ENCODE assay signal across 8 cellular contexts in genomic region chr20:33992923-33993799, GRCh38. TPM values are rescaled to one million over a fixed set of nuclear protein-coding genes. Genes with fewer than 3 reads are reported as not detected.
DNase-seq lines count a peak whose midpoint lies in the region; ATAC-seq and TF ChIP-seq lines count a peak whose summit lies in the region.

No MANE protein-coding gene starts in this region.

- no peak overlapping the region for H2BK120ac ChIP-seq in H9 (ENCODE audit: low read depth, low read length, poor library complexity, severe bottlenecking)

- no peaks in the 10 kb centered on the region for H3K79me1 ChIP-seq in H9 (ENCODE audit: insufficient read depth, low read depth, low read length, poor library complexity, severe bottlenecking)

- no peak overlapping the region for H4K8ac ChIP-seq in H9 (replicated peaks; ENCODE audit: insufficient read length, low read depth, low read length)

- H3K4me1 ChIP-seq in ES-I3 (ENCODE audit: insufficient read depth, low read length) (peaks cover 10% of the 10 kb centered on the region; the same call in 1 of the 2 replicates), H9 (ENCODE audit: insufficient read depth, low read length) (0 out of 2 replicates have a peak, but pooled peaks cover 2% of the 10 kb centered on the region)

- no peaks in the 10 kb centered on the region for H4K20me1 ChIP-seq in H9 (ENCODE audit: control insufficient read depth, insufficient read depth, insufficient read length)

- H3K9ac ChIP-seq in ES-I3 (ENCODE audit: low read depth, low read length) (peak overlapping the region; percentile 95), H9 (ENCODE audit: extremely low read depth, insufficient read length, low read length) (peak overlapping the region; percentile 88)

- ATAC-seq in natural killer cell treated with Interleukin-12 subunit alpha and Interleukin-12 subunit beta and Interleukin-15 and Interleukin-18, amount 100 ng/mL, for 72 hours, result peak; percentile 93 to 94

- peaks cover 2 to 12% (median 11%) of the 10 kb centered on the region in 3 experiments; a peak in 6 of 7 replicates for H3K36me3 Mint-ChIP-seq in H9 (ENCODE audit: insufficient read depth in 1 of 3, low read depth in 3 of 3)
- no peaks in the 10 kb centered on the region for H3K36me3 Mint-ChIP-seq in natural killer cell treated with Interleukin-12 subunit alpha and Interleukin-12 subunit beta and Interleukin-15 and Interleukin-18, amount 100 ng/mL, for 72 hours

- DNase-seq in H9 (peak; percentile 99), M059J (ENCODE audit: low read depth) (peak; percentile 99), fibroblast of pulmonary artery (ENCODE audit: low read depth) (peak; percentile 99)
- DNase-seq in activated effector memory CD4-positive, alpha-beta T cell treated with anti-CD3 and anti-CD28 coated beads, Interleukin-2, amount 50 U/mL, for 16 hours, result peak; percentile 100
- peak; percentile 99 for DNase-seq in natural killer cell treated with Interleukin-12 subunit alpha and Interleukin-12 subunit beta and Interleukin-15 and Interleukin-18, amount 100 ng/mL, for 72 hours (ENCODE audit: low spot score)
- peak; percentile 99 for DNase-seq in stimulated activated naive CD4-positive, alpha-beta T cell treated with Interleukin-2 at 50 U/mL for 16 hours (lab: John Stamatoyannopoulos, UW)

- no peaks in the 10 kb centered on the region for H3K27me3 Mint-ChIP-seq in H9 (ENCODE audit: low read depth)
- no peaks in the 10 kb centered on the region for H3K27me3 Mint-ChIP-seq in natural killer cell treated with Interleukin-12 subunit alpha and Interleukin-12 subunit beta and Interleukin-15 and Interleukin-18, amount 100 ng/mL, for 72 hours

- no peak overlapping the region for H4K91ac ChIP-seq in H9 (ENCODE audit: insufficient read length, low read depth, low read length)

- H3K27me3 ChIP-seq in H9 (ENCODE audit: insufficient read depth, low read length), result no peaks in the 10 kb centered on the region

- H3K4me1 Mint-ChIP-seq in H9, result peaks cover 36 to 38% of the 10 kb centered on the region in 2 experiments
- H3K4me1 Mint-ChIP-seq in natural killer cell treated with Interleukin-12 subunit alpha and Interleukin-12 subunit beta and Interleukin-15 and Interleukin-18, amount 100 ng/mL, for 72 hours (ENCODE audit: low read depth in 2 of 2), result peaks cover 46 to 48% of the 10 kb centered on the region in 2 donors

- peak overlapping the region; percentile 24 for H3K27ac ChIP-seq in H9 (ENCODE audit: insufficient read length, low read depth, low read length)

- no peak overlapping the region for H2BK5ac ChIP-seq in H9 (ENCODE audit: insufficient read length, low read length)

- no peak overlapping the region for H2BK15ac ChIP-seq in H9 (ENCODE audit: low read depth, low read length)

- peak overlapping the region; percentile 93 to 100 (median 97); a peak in 6 of 7 replicates for H3K27ac Mint-ChIP-seq in H9
- peak overlapping the region; percentile 92 to 96 for H3K27ac Mint-ChIP-seq in natural killer cell treated with Interleukin-12 subunit alpha and Interleukin-12 subunit beta and Interleukin-15 and Interleukin-18, amount 100 ng/mL, for 72 hours

- WGBS in H9 (ENCODE audit: extremely low coverage, insufficient read length, low lambda C conversion rate), result no CpG with 5 or more reads among the region's 49 CpGs

- no peak overlapping the region for H2BK12ac ChIP-seq in H9 (ENCODE audit: insufficient read length, low read depth, low read length)

- no peaks in the 10 kb centered on the region for H3K36me3 ChIP-seq in ES-I3 (ENCODE audit: insufficient read depth, low read length)

- TF ChIP-seq CTCF in H9 (conservative IDR thresholded peaks at IDR 0.05) (no peak), fibroblast of pulmonary artery (IDR thresholded peaks at IDR 0.05; ENCODE audit: low read length, missing control alignments) (no peak)

- H3K9me3 Mint-ChIP-seq in H9, result no peaks in the 10 kb centered on the region; a peak in 1 of 5 replicates
- H3K9me3 Mint-ChIP-seq in natural killer cell treated with Interleukin-12 subunit alpha and Interleukin-12 subunit beta and Interleukin-15 and Interleukin-18, amount 100 ng/mL, for 72 hours, result no peaks in the 10 kb centered on the region

- H3K56ac ChIP-seq in H9 (ENCODE audit: insufficient read length, low read depth, low read length), result no peak overlapping the region

- no peak overlapping the region for H2AFZ ChIP-seq in H9 (ENCODE audit: low read length)

- TF ChIP-seq POLR2A in Raji (IDR thresholded peaks at IDR 0.05; ENCODE audit: insufficient read depth, low read depth, low read length), result peak; percentile 97

- no peak overlapping the region for H3K23ac ChIP-seq in H9 (ENCODE audit: insufficient read length, low read depth, low read length)

- H3K4ac ChIP-seq in H9 (ENCODE audit: low read depth, low read length), result no peak overlapping the region; the same call in 1 of the 2 replicates

- no peak overlapping the region for H3T11ph ChIP-seq in H9 (ENCODE audit: low read length)

- H2BK20ac ChIP-seq in H9 (ENCODE audit: low read depth, low read length, poor library complexity, severe bottlenecking), result no peak overlapping the region

- peaks cover 30% of the 10 kb centered on the region; the same call in 1 of the 2 replicates for H3K79me2 ChIP-seq in H9 (ENCODE audit: insufficient read depth, low read length)

- H4K5ac ChIP-seq in H9 (ENCODE audit: insufficient read length, low read depth, low read length), result no peak overlapping the region

- H3K18ac ChIP-seq in H9 (ENCODE audit: insufficient read length, low read depth, low read length), result peak overlapping the region; percentile 97

- H3K9me3 ChIP-seq in ES-I3 (ENCODE audit: control insufficient read depth, insufficient read depth, low read length) (no peaks in the 10 kb centered on the region), H9 (ENCODE audit: control insufficient read depth, low read depth, low read length) (no peaks in the 10 kb centered on the region)

- H3K14ac ChIP-seq in H9 (ENCODE audit: insufficient read depth, low read length), result peak overlapping the region; percentile 94; the same call in 1 of the 2 replicates

- H3K4me3 Mint-ChIP-seq in H9, result peak overlapping the region; percentile 93 to 96
- peak overlapping the region; percentile 88 for H3K4me3 Mint-ChIP-seq in natural killer cell treated with Interleukin-12 subunit alpha and Interleukin-12 subunit beta and Interleukin-15 and Interleukin-18, amount 100 ng/mL, for 72 hours

- peaks cover 20% of the 10 kb centered on the region for H3K23me2 ChIP-seq in H9 (ENCODE audit: insufficient read length, low read depth, low read length, poor library complexity, severe bottlenecking)

- H2AK5ac ChIP-seq in H9 (ENCODE audit: insufficient read length, low read length), result no peak overlapping the region

- peak overlapping the region; percentile 91 for H3K4me2 ChIP-seq in H9 (ENCODE audit: insufficient read depth, insufficient read length, low read length)

- peak overlapping the region; percentile 80 for H3K4me3 ChIP-seq in fibroblast of pulmonary artery (replicated peaks; ENCODE audit: low read depth, low read length)

RNA-seq across cellular contexts. Expression of gene RALY, which starts 0.6 kb away (rescaled TPM):
- 199 and 207 TPM in 2 replicates for total RNA-seq in H9 (2021)
- total RNA-seq in M059J (2014; rRNA removed; shearing (Covaris generic)), result 183 and 230 TPM in 2 replicates
- total RNA-seq in natural killer cell treated with Interleukin-12 subunit alpha and Interleukin-12 subunit beta and Interleukin-15 and Interleukin-18, amount 100 ng/mL, for 72 hours, result 100 to 1,000 TPM; 158 to 162 TPM

Comparison
In these comparisons a context has a peak if more than half of its experiments do, and no peak if none do; other contexts are left out.
1. Peak in every context shown above with its lines: DNase-seq, ATAC-seq, H3K4me3 ChIP-seq and H3K27ac ChIP-seq.